Comparison of ENCODE assay signal across 12 cellular contexts in genomic region chr6:70124882-70125535, GRCh38.
DNase-seq lines count a peak whose midpoint lies in the region; ATAC-seq and TF ChIP-seq lines count a peak whose summit lies in the region.
"Had no signal": no experiment of that assay in that cellular context is flagged by ENCODE, and none has a peak within 500 bp of the region (broad histone marks: within the 10 kb centered on the region; RNA-seq: fewer than 3 reads in every experiment).

No MANE protein-coding gene starts in this region.

- H3K27me3 ChIP-seq in brain microvascular endothelial cell (replicated peaks) (no peaks in the 10 kb centered on the region), esophagus muscularis mucosa (no peaks in the 10 kb centered on the region)

- no peaks in the 10 kb centered on the region for H3K9me3 ChIP-seq in esophagus muscularis mucosa

- H3K4me1 Mint-ChIP-seq in Calu3 (ENCODE audit: low read depth, unreplicated experiment) (peaks cover 9% of the 10 kb centered on the region), CD14-positive monocyte (no peaks in the 10 kb centered on the region)

- in situ Hi-C loops in brain microvascular endothelial cell (cut with HindIII; ENCODE audit: low pct_ligation_motif_present, low sequenced_read_pairs) = no loop called here

- no peak overlapping the region for H3K4me3 Mint-ChIP-seq in Calu3 (ENCODE audit: low read depth, unreplicated experiment)
- no peak overlapping the region for H3K4me3 Mint-ChIP-seq in CD14-positive monocyte
- H3K4me3 Mint-ChIP-seq: neural crest cell had no signal

- CTCF ChIA-PET in Calu3 (lab: Charles Lee) = interaction anchor here (0.6 to 0.8 kb wide), 2 partner anchors 17 to 381 kb away, joined by 3 to 5 read pairs; no protein-coding TSS in a partner anchor

- H3K36me3 Mint-ChIP-seq in Calu3 (ENCODE audit: insufficient read depth, unreplicated experiment) = no peaks in the 10 kb centered on the region
- no peaks in the 10 kb centered on the region for H3K36me3 Mint-ChIP-seq in CD14-positive monocyte

- H3K9me3 Mint-ChIP-seq in Calu3 (ENCODE audit: low read depth, unreplicated experiment) (no peaks in the 10 kb centered on the region), CD14-positive monocyte (no peaks in the 10 kb centered on the region)
- H3K9me3 Mint-ChIP-seq: neural crest cell had no signal

- no peak for TF ChIP-seq EP300 in esophagus muscularis mucosa (IDR thresholded peaks at IDR 0.05)

- no peak overlapping the region for H3K4me3 ChIP-seq in brain microvascular endothelial cell (ENCODE audit: low read depth, low read length)
- no peak overlapping the region for H3K4me3 ChIP-seq in esophagus muscularis mucosa
- H3K4me3 ChIP-seq: coronary artery had no signal

- no TSS peak for BruUV-seq in Calu3 (replicated peaks; lab: Mats Ljungman, UMichigan)

- DNase-seq in Calu3 = peak; percentile 18
- DNase-seq in HuH-7 (ENCODE audit: low spot score) = peak; percentile 30
- peak; percentile 65 for DNase-seq in brain microvascular endothelial cell
- DNase-seq in left kidney (ENCODE audit: low read depth, low spot score) = peak; percentile 56
- DNase-seq in CD14-positive monocyte (ENCODE audit: low spot score) = no peak
- DNase-seq in activated effector memory CD4-positive, alpha-beta T cell treated with anti-CD3 and anti-CD28 coated beads, Interleukin-2, amount 50 U/mL, for 16 hours = no peak
- no peak for DNase-seq in esophagus muscularis mucosa (ENCODE audit: extremely low spot score)
- DNase-seq: COR-L47 had no signal

- H3K27me3 Mint-ChIP-seq in Calu3 (ENCODE audit: unreplicated experiment) (no peaks in the 10 kb centered on the region), CD14-positive monocyte (ENCODE audit: low read depth in 3 of 3) (no peaks in the 10 kb centered on the region)

- H3K4me1 ChIP-seq in esophagus muscularis mucosa = no peaks in the 10 kb centered on the region

- TF ChIP-seq CTCF in Calu3 (IDR thresholded peaks at IDR 0.05; ENCODE audit: unreplicated experiment) (no peak), brain microvascular endothelial cell (IDR thresholded peaks at IDR 0.05; ENCODE audit: low read depth, low read length, missing control alignments) (no peak), CD14-positive monocyte (IDR thresholded peaks at IDR 0.05) (no peak), esophagus muscularis mucosa (IDR thresholded peaks at IDR 0.05) (no peak)

- H3K27ac ChIP-seq in brain microvascular endothelial cell = no peak overlapping the region
- no peak overlapping the region for H3K27ac ChIP-seq in esophagus muscularis mucosa (replicated peaks in 1 of 4)
- H3K27ac ChIP-seq: coronary artery had no signal

- H3K36me3 ChIP-seq in brain microvascular endothelial cell (replicated peaks) (no peaks in the 10 kb centered on the region), esophagus muscularis mucosa (no peaks in the 10 kb centered on the region)

- H3K27ac Mint-ChIP-seq in Calu3 (ENCODE audit: unreplicated experiment) (no peak overlapping the region), CD14-positive monocyte (no peak overlapping the region)

- 65% methylated on average over 3 of the region's 3 CpGs for WGBS in esophagus muscularis mucosa

- ATAC-seq in HG03025 (IDR thresholded peaks at IDR 0.05; ENCODE audit: low FRiP score, unreplicated experiment) = no peak
- ATAC-seq: HCT116 had no signal

- TF ChIP-seq POLR2A in esophagus muscularis mucosa (IDR thresholded peaks at IDR 0.05; ENCODE audit: low read depth) = no peak

- intact Hi-C loops in Calu3 (cut with micrococcal nuclease; ENCODE audit: unreplicated experiment) (no loop called here), CD14-positive monocyte (cut with micrococcal nuclease) (no loop called here), esophagus muscularis mucosa (cut with DNase I) (no loop called here)

Comparison
In these comparisons a context has a peak if more than half of its experiments do, and no peak if none do; other contexts are left out.
1. DNase-seq: peak in Calu3 (single experiment), HuH-7 (single experiment), brain microvascular endothelial cell (single experiment) and left kidney (single experiment); none in CD14-positive monocyte (single experiment), activated effector memory CD4-positive, alpha-beta T cell treated with anti-CD3 and anti-CD28 coated beads, Interleukin-2, amount 50 U/mL, for 16 hours (single experiment) and esophagus muscularis mucosa (single experiment).